ENCODE assay signal across 19 cellular contexts in genomic region chr18:73316513-73316912, GRCh38.
A peak's percentile ranks its signal among the peaks of the same experiment; 100 is the strongest.
DNase-seq lines count a peak whose midpoint lies in the region; ATAC-seq and TF ChIP-seq lines count a peak whose summit lies in the region.
"Had no signal": no experiment of that assay in that cellular context is flagged by ENCODE, and none has a peak within 500 bp of the region (broad histone marks: within the 10 kb centered on the region; RNA-seq: fewer than 3 reads in every experiment).

No MANE protein-coding gene starts in this region.

- H3K27ac ChIP-seq in heart right ventricle (peak overlapping the region in 6 of 10 donors; percentile 7 to 69 (median 49)), RWPE2 (ENCODE audit: poor library complexity, severe bottlenecking) (no peak overlapping the region)
- H3K27ac ChIP-seq: HL-60 had no signal

- intact Hi-C loops in heart right ventricle (cut with DNase I) (no loop called here), left ventricle myocardium superior (cut with micrococcal nuclease) (no loop called here)

- no peaks in the 10 kb centered on the region for H3K36me3 ChIP-seq in heart right ventricle
- H3K36me3 ChIP-seq in RWPE2 (ENCODE audit: low read depth) = no peaks in the 10 kb centered on the region

- H3K27me3 ChIP-seq in heart right ventricle (no peaks in the 10 kb centered on the region), RWPE2 (ENCODE audit: insufficient read depth, poor library complexity, severe bottlenecking) (no peaks in the 10 kb centered on the region)

- H3K4me1 ChIP-seq in heart right ventricle (peaks cover 0 to 14% (median 0%) of the 10 kb centered on the region in 9 donors), RWPE2 (ENCODE audit: insufficient read depth, poor library complexity, severe bottlenecking) (peaks cover 14% of the 10 kb centered on the region)

- no peak overlapping the region for H3K4me3 ChIP-seq in heart right ventricle
- no peak overlapping the region for H3K4me3 ChIP-seq in RWPE2 (ENCODE audit: severe bottlenecking)
- no peak overlapping the region for H3K4me3 ChIP-seq in fibroblast of mammary gland (ENCODE audit: control insufficient read depth, low read depth, low read length)

- no peak for ATAC-seq in heart right ventricle
- ATAC-seq in left ventricle myocardium superior = no peak
- peak; percentile 42 for ATAC-seq in RWPE2 (ENCODE audit: low read depth)

- peaks cover 0 to 11% (median 0%) of the 10 kb centered on the region in 11 donors for H3K9me3 ChIP-seq in heart right ventricle
- no peaks in the 10 kb centered on the region for H3K9me3 ChIP-seq in RWPE2 (ENCODE audit: severe bottlenecking)

- DNase-seq in heart right ventricle (no peak), left ventricle myocardium superior (no peak), RWPE2 (ENCODE audit: low spot score) (no peak), fibroblast of mammary gland (ENCODE audit: low read depth) (peak; percentile 43), RKO (ENCODE audit: low spot score) (no peak), activated gamma-delta T cell treated with Interleukin-2 at 50 U/mL for 16 hours (no peak), AG20443 (ENCODE audit: low spot score) (no peak), NCI-H187 (lab: John Stamatoyannopoulos, UW) (no peak)
- DNase-seq: Calu3; CD4-positive, CD25-positive, alpha-beta regulatory T cell; DMS79 treated with DMSO at 0.1 percent for 48 hours; GDM1; GOT3; KBM-7; NCI-H1092 treated with DMSO at 0.1 percent for 48 hours; NCI-H1694; NCI-H2171; NCI-H510A treated with DMSO at 0.1 percent for 48 hours had no signal

- TF ChIP-seq CTCF in heart right ventricle (IDR thresholded peaks at IDR 0.05) = no peak
- no peak for TF ChIP-seq CTCF in RWPE2 (IDR thresholded peaks at IDR 0.05; ENCODE audit: poor library complexity, severe bottlenecking)
- TF ChIP-seq CTCF in fibroblast of mammary gland (conservative IDR thresholded peaks at IDR 0.05; ENCODE audit: control insufficient read depth, insufficient read depth, low read depth, low read length) = no peak

- WGBS in heart right ventricle, 2 donors = 20 to 71% methylated on average over 1 of the region's 1 CpG
